ENCODE assay signal across 8 cellular contexts in genomic region chr7:114048386-114049235, GRCh38.
DNase-seq lines count a peak whose midpoint lies in the region; ATAC-seq and TF ChIP-seq lines count a peak whose summit lies in the region.

No MANE protein-coding gene starts in this region.

- DNase-seq in AG04450 (ENCODE audit: low read depth, low spot score): no peak
- DNase-seq in PC-9: no peak
- peak; percentile 19 for DNase-seq in dermis blood vessel endothelial cell
- DNase-seq in skeletal muscle cell (ENCODE audit: low read depth): peak; percentile 6
- no peak for DNase-seq in transverse colon
- no peak for DNase-seq in cerebellum (ENCODE audit: low spot score)
- DNase-seq in KG1 (lab: John Stamatoyannopoulos, UW): no peak

- H3K4me1 ChIP-seq in PC-9 (replicated peaks; ENCODE audit: insufficient read depth) (no peaks in the 10 kb centered on the region), transverse colon (peaks cover 0 to 15% (median 2%) of the 10 kb centered on the region in 4 donors)

- H3K36me3 ChIP-seq in PC-9 (ENCODE audit: low read depth) (no peaks in the 10 kb centered on the region), transverse colon (no peaks in the 10 kb centered on the region)

- H3K79me2 ChIP-seq in PC-9 (ENCODE audit: low read depth): no peaks in the 10 kb centered on the region

- TF ChIP-seq EP300 in transverse colon (IDR thresholded peaks at IDR 0.05; ENCODE audit: low read depth): no peak

- CTCF ChIA-PET in AG04450 (lab: Charles Lee): interaction anchor here (0.6 kb wide), 1 partner anchor 275 kb away, joined by 3 read pairs; no protein-coding TSS in a partner anchor
- CTCF ChIA-PET in PC-9 (lab: Charles Lee): interaction anchor here (0.5 kb wide), 1 partner anchor 1109 kb away, joined by 3 read pairs; no protein-coding TSS in a partner anchor

- in situ Hi-C loops in transverse colon (cut with MboI; ENCODE audit: low pct_ligation_motif_present in 1 of 4, low pct_unique_long_range_greater_than_20kb in 1 of 4, low sequenced_read_pairs in 3 of 4): no loop called here

- H4K20me1 ChIP-seq in PC-9 (ENCODE audit: insufficient read depth): no peaks in the 10 kb centered on the region

- H3K27ac ChIP-seq in AG04450 (ENCODE audit: low read depth, low read length) (peak overlapping the region; percentile 21), PC-9 (no peak overlapping the region), transverse colon (no peak overlapping the region)

- peak overlapping the region; percentile 71 for H3K4me2 ChIP-seq in PC-9

- intact Hi-C loops in PC-9 (cut with micrococcal nuclease; ENCODE audit: unreplicated experiment) (no loop called here), transverse colon (cut with DNase I; ENCODE audit: low total_unique reads) (no loop called here)

- H3K4me3 ChIP-seq in AG04450 (ENCODE audit: low read depth, low read length) (no peak overlapping the region), PC-9 (peak overlapping the region; percentile 43), skeletal muscle cell (ENCODE audit: low read depth, low read length) (peak overlapping the region; percentile 5), transverse colon (peak overlapping the region in 2 of 4 donors; percentile 12 to 25)

- no peaks in the 10 kb centered on the region for H3K9me2 ChIP-seq in PC-9 (ENCODE audit: insufficient read depth)

- H2AFZ ChIP-seq in PC-9: peak overlapping the region; percentile 90

- H3K27me3 ChIP-seq in AG04450 (ENCODE audit: control insufficient read depth, insufficient read depth, low read length) (no peaks in the 10 kb centered on the region), PC-9 (ENCODE audit: insufficient read depth, low read depth) (no peaks in the 10 kb centered on the region), transverse colon (no peaks in the 10 kb centered on the region)

- ATAC-seq in GM21619 (IDR thresholded peaks at IDR 0.05; ENCODE audit: unreplicated experiment): peak; percentile 33

- BruUV-seq in PC-9 (replicated peaks; lab: Mats Ljungman, UMichigan): no TSS peak

- no peak for TF ChIP-seq CTCF in AG04450 (IDR thresholded peaks at IDR 0.05; ENCODE audit: low read depth, low read length)
- TF ChIP-seq CTCF in PC-9 (conservative IDR thresholded peaks at IDR 0.05): no peak
- TF ChIP-seq CTCF in transverse colon (IDR thresholded peaks at IDR 0.05): no peak

- no peaks in the 10 kb centered on the region for H3F3A ChIP-seq in PC-9 (ENCODE audit: insufficient read depth, low read depth)

- no peak for TF ChIP-seq POLR2A in transverse colon (IDR thresholded peaks at IDR 0.05)

- H3K9me3 ChIP-seq in AG04450 (ENCODE audit: control insufficient read depth, insufficient read depth, low read length) (no peaks in the 10 kb centered on the region), PC-9 (ENCODE audit: insufficient read depth, low read depth) (no peaks in the 10 kb centered on the region), transverse colon (no peaks in the 10 kb centered on the region)

- POLR2A ChIA-PET in AG04450 (lab: Yijun Ruan, JAX) (no interaction called here), PC-9 (lab: Charles Lee; ENCODE audit: unreplicated experiment) (no interaction called here)

- WGBS in transverse colon (ENCODE audit: low coverage in 1 of 2), 2 donors: 78 to 82% methylated on average over 4 to 12 of the region's 12 CpGs

Comparison
In these comparisons a context has a peak if more than half of its experiments do, and no peak if none do; other contexts are left out.
1. DNase-seq: peak in dermis blood vessel endothelial cell (single experiment) and skeletal muscle cell (single experiment); none in AG04450 (single experiment), PC-9 (0 of 2), transverse colon (single experiment), cerebellum (single experiment) and KG1 (single experiment).